In the genomic region with DNA sequence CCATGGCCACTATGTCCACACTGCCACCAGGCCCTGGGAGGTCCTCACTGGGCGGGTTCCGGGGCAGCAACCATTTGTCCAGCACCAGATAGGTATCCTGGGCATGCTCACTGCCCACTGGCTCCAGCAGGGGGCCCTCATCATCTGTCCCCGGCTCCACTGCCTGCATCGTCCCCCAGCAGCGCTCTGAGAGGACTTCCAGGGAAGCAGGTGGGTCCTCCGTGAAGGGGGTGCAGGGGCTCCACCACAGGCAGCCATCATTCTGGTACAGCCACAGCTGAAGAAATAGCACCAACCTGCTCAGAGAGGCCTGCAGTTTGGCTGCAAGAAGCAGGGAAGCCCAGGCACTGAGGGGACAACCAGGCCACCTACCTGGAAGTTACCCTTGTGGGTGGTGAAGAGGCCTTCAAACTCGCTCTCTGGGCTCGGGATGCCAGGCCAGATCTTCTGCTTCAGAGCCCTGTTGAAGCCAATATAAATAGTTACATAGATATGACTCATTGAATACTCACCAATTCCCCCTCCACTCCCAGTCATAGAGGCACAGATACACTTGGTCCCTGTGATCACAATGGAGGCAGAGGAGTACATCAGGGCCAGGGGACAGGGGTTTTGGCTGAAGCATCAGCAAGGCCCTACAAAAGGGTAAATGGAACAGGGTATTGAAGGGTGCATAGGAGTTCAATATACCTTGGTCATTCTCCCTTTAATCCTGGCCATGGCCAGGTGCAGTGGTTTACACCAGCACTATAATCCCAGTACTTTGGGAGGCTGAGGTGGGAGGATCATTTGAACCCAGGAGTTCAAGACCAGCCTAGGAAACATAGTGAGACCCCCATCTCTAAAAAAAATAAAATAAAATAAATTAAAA, we compare ENCODE assay signal across 8 cellular contexts. TPM values are rescaled to one million over a fixed set of nuclear protein-coding genes. Genes with fewer than 3 reads are reported as not detected.
A peak's percentile ranks its signal among the peaks of the same experiment; 100 is the strongest.
DNase-seq lines count a peak whose midpoint lies in the region; ATAC-seq and TF ChIP-seq lines count a peak whose summit lies in the region.

No MANE protein-coding gene starts in this region.

- peak overlapping the region; percentile 73 for H3K27ac ChIP-seq in PC-3 (ENCODE audit: low read length)

- peak; percentile 40 for TF ChIP-seq CTCF in AG04449 (IDR thresholded peaks at IDR 0.05; ENCODE audit: insufficient read depth, low read length, missing control alignments)
- TF ChIP-seq CTCF in PC-3 (conservative IDR thresholded peaks at IDR 0.05; ENCODE audit: low read depth, low read length) = peak; percentile 46
- TF ChIP-seq CTCF in cardiac fibroblast (IDR thresholded peaks at IDR 0.05; ENCODE audit: low read depth, low read length) = peak; percentile 42

- 0 out of 2 replicates have a peak overlapping the region, but pooled peaks have one; percentile 22 for H3K9ac ChIP-seq in PC-3 (ENCODE audit: low read length)

- no peaks in the 10 kb centered on the region for H3K9me2 ChIP-seq in PC-3 (replicated peaks; ENCODE audit: low read length)

- no peak overlapping the region for H2AFZ ChIP-seq in PC-3 (ENCODE audit: low read length)

- POLR2A ChIA-PET in AG04449 (lab: Yijun Ruan, JAX) = no interaction called here
- POLR2A ChIA-PET in PC-3 (lab: Charles Lee; ENCODE audit: unreplicated experiment) = no interaction called here

- no TSS peak for BruUV-seq in PC-3 (replicated peaks; lab: Mats Ljungman, UMichigan)

- H3F3A ChIP-seq in PC-3 (ENCODE audit: low read length, unreplicated experiment) = peaks cover 12% of the 10 kb centered on the region

- CTCF ChIA-PET in AG04449 (lab: Yijun Ruan, JAX) = interaction anchor here (1.3 to 5.6 kb wide), 6 partner anchors 10 to 104 kb away, joined by 3 to 18 read pairs (median 6); a partner anchor contains a TSS
- CTCF ChIA-PET in PC-3 (lab: Charles Lee) = no interaction called here

- peak; percentile 6 for ATAC-seq in PC-3
- no peak for ATAC-seq in GM19395 (IDR thresholded peaks at IDR 0.05; ENCODE audit: unreplicated experiment)
- ATAC-seq in GM21528 (IDR thresholded peaks at IDR 0.05; ENCODE audit: low FRiP score, unreplicated experiment) = no peak
- no peak for ATAC-seq in GM21786 (IDR thresholded peaks at IDR 0.05; ENCODE audit: unreplicated experiment)

- no peaks in the 10 kb centered on the region for H3K9me3 ChIP-seq in PC-3 (ENCODE audit: low read length)

- H3K4me1 ChIP-seq in PC-3 (ENCODE audit: insufficient read depth, low read length) = peaks cover 72% of the 10 kb centered on the region

- DNase-seq in AG04449 (ENCODE audit: low read depth, low spot score) (peak; percentile 36), GM03348 (ENCODE audit: low spot score) (peak; percentile 77), PC-3 (peak; percentile 95), cardiac fibroblast (ENCODE audit: low read depth in 2 of 2) (peak; percentile 48 to 88), medulla oblongata (ENCODE audit: extremely low spot score) (peak; percentile 38)

- H4K20me1 ChIP-seq in PC-3 (ENCODE audit: low read length) = no peaks in the 10 kb centered on the region

- peaks cover 32% of the 10 kb centered on the region for H3K79me2 ChIP-seq in PC-3 (ENCODE audit: low read length)

- H3K36me3 ChIP-seq in PC-3 (ENCODE audit: low read depth, low read length) = no peaks in the 10 kb centered on the region

- no peaks in the 10 kb centered on the region for H3K27me3 ChIP-seq in PC-3 (ENCODE audit: low read length)

- H3K4me3 ChIP-seq in AG04449 (ENCODE audit: low read depth, low read length) (no peak overlapping the region), PC-3 (ENCODE audit: low read length) (peak overlapping the region; percentile 36), cardiac fibroblast (replicated peaks in 1 of 2; ENCODE audit: low read depth in 2 of 2, low read length in 2 of 2) (no peak overlapping the region)

- intact Hi-C loops in PC-3 (cut with micrococcal nuclease) = loop anchor here (1.0 to 2.0 kb wide), 2 partner anchors 85 to 104 kb away; no protein-coding TSS in a partner anchor

- peak overlapping the region; percentile 76 for H3K4me2 ChIP-seq in PC-3 (ENCODE audit: low read length)

RNA-seq across cellular contexts. Expression of a gene that starts 4.1 kb away (rescaled TPM):
- 5.2 and 6.1 TPM in 2 replicates for total RNA-seq in PC-3 (2014; rRNA removed)

RNA-seq across cellular contexts. Expression of a gene that starts 5.6 kb away (rescaled TPM):
- 23.0 and 23.2 TPM in 2 replicates for total RNA-seq in PC-3 (2014; rRNA removed)

RNA-seq across cellular contexts. Expression of a gene that starts 23.3 kb away (rescaled TPM):
- 38.0 and 51.2 TPM in 2 replicates for total RNA-seq in PC-3 (2014; rRNA removed)

RNA-seq across cellular contexts. Expression of a gene that starts 32.2 kb away (rescaled TPM):
- 10.3 and 14.5 TPM in 2 replicates for total RNA-seq in PC-3 (2014; rRNA removed)

RNA-seq across cellular contexts. Expression of a gene that starts 32.5 kb away (rescaled TPM):
- total RNA-seq in PC-3 (2014; rRNA removed) = 202 and 224 TPM in 2 replicates

Comparison
In these comparisons a context has a peak if more than half of its experiments do, and no peak if none do; other contexts are left out.
1. DNase-seq: peak in every context shown above with its lines; median percentile 95 in PC-3; 77 in GM03348; 68 in cardiac fibroblast; 38 in medulla oblongata; 36 in AG04449.